34 cellular contexts compared by ENCODE assay signal in the genomic region with DNA sequence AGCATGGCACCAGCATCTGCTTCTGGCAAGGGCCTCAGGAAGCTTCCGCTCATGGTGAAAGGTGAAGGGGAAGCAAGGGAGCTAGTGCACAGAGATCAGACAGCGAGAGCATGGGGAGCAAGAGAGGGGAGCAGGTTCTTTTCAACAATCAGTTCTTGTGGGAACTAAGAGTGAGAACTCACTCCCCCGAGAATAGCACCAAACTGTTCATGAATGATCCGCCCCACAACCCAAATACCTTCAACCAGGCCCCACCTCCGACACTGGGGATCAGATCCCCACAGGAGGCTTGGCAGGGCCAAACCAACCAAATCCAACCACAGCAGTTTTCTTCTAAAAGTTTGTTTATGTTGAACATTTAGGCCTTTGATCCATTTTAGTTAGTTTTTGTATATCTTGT.
"Had no signal": no experiment of that assay in that cellular context is flagged by ENCODE, and none has a peak within 500 bp of the region (broad histone marks: within the 10 kb centered on the region; RNA-seq: fewer than 3 reads in every experiment).

No MANE protein-coding gene starts in this region.

- H3K4me3 ChIP-seq: adrenal gland, body of pancreas, breast epithelium, MG63, Peyer's patch had no signal

- H3K27ac ChIP-seq: adrenal gland, body of pancreas, breast epithelium, Peyer's patch, VCaP had no signal

- H3K4me1 ChIP-seq: adrenal gland, body of pancreas, breast epithelium, Peyer's patch had no signal

- H3K36me3 ChIP-seq: adrenal gland, breast epithelium, MG63, Peyer's patch had no signal

- H3K9me3 ChIP-seq: body of pancreas had no signal

- DNase-seq: activated B cell treated with CpG ODN at 0.5 μM for 24 hours; activated CD4-positive, alpha-beta memory T cell treated with anti-CD3 and anti-CD28 coated beads, Interleukin-2, amount 10 ng/mL, durations not matched to agents 7 days and 5 days; activated CD4-positive, alpha-beta T cell treated with anti-CD3 and anti-CD28 coated beads for 1 hour; activated CD4-positive, alpha-beta T cell treated with anti-CD3 and anti-CD28 coated beads for 48 hours; activated CD8-positive, alpha-beta memory T cell treated with anti-CD3 and anti-CD28 coated beads for 24 hours; activated CD8-positive, alpha-beta memory T cell treated with anti-CD3 and anti-CD28 coated beads, Interleukin-2, amount 10 ng/mL, durations not matched to agents 7 days and 5 days; activated CD8-positive, alpha-beta memory T cell treated with anti-CD3 and anti-CD28 coated beads, Interleukin-2, amount 50 U/mL, for 48 hours; activated gamma-delta T cell treated with Interleukin-2 at 50 U/mL for 16 hours; activated naive CD4-positive, alpha-beta T cell treated with anti-CD3 and anti-CD28 coated beads for 36 hours; activated T-cell treated with anti-CD3 and anti-CD28 coated beads, Interleukin-2, amount 50 U/mL, for 48 hours; adrenal gland; body of pancreas; Kasumi-1; KG1; MG63; NCI-H1048; NCI-H1105 treated with DMSO at 0.1 percent for 48 hours; NCI-H1436; NCI-H1694; NCI-H1930; NCI-H2081 treated with DMSO at 0.1 percent for 48 hours; NCI-H226; NCI-H524 treated with DMSO at 0.1 percent for 48 hours; PC-3; Peyer's patch; RPMI8226; SW 1271; T-helper 1 cell; T-helper 2 cell; T-helper 9 cell had no signal

- ATAC-seq: activated CD8-positive, alpha-beta memory T cell treated with anti-CD3 and anti-CD28 coated beads, Interleukin-2, amount 10 ng/mL, durations not matched to agents 7 days and 5 days; activated naive CD4-positive, alpha-beta T cell treated with anti-CD3 and anti-CD28 coated beads, Interleukin-2, amount 50 U/mL, for 72 hours; body of pancreas; PC-3; Right ventricle myocardium inferior had no signal
